ENCODE assay signal across 26 cellular contexts in genomic region chr2:38200583-38200982, GRCh38.
"Had no signal": no experiment of that assay in that cellular context is flagged by ENCODE, and none has a peak within 500 bp of the region (broad histone marks: within the 10 kb centered on the region; RNA-seq: fewer than 3 reads in every experiment).

No MANE protein-coding gene starts in this region.

- H3K4me3 Mint-ChIP-seq: activated T-cell treated with anti-CD3 and anti-CD28 coated beads, Interleukin-2, amount 50 U/mL, for 24 hours; activated T-helper 17 cell treated with anti-CD3 and anti-CD28 coated beads, Interleukin-2, amount 50 U/mL, for 72 hours; dendritic cell treated with granulocyte-macrophage colony-stimulating factor and Interleukin-4, amounts not matched to agents 40 ng/mL and 50 ng/mL, for 4 days; natural killer cell; stimulated activated naive CD8-positive, alpha-beta T cell treated with anti-CD3 and anti-CD28 coated beads, Interleukin-15, amount 100 ng/mL, for 72 hours; T-helper 1 cell treated with Interleukin-12 subunit alpha and Interleukin-12 subunit beta and Interleukin-4 antibody, amounts not matched to agents 30 μg/mL and 1 μg/mL, for 36 hours; WTC11 had no signal

- H3K27me3 ChIP-seq: ascending aorta, brain microvascular endothelial cell, gastroesophageal sphincter, heart left ventricle, pancreas had no signal

- H3K36me3 Mint-ChIP-seq: activated naive CD4-positive, alpha-beta T cell treated with anti-CD3 and anti-CD28 coated beads, Interleukin-2, amount 50 U/mL, for 72 hours; natural killer cell; WTC11 had no signal

- H3K4me3 ChIP-seq: ascending aorta, gastroesophageal sphincter, heart left ventricle, pancreas, psoas muscle, skin epidermis, thoracic aorta had no signal

- H3K36me3 ChIP-seq: ascending aorta, brain microvascular endothelial cell, gastroesophageal sphincter, heart left ventricle, neutrophil, pancreas, thoracic aorta had no signal

- H3K9me3 ChIP-seq: ascending aorta, gastroesophageal sphincter, heart left ventricle, neutrophil, pancreas, psoas muscle, thoracic aorta had no signal

- DNase-seq: activated CD8-positive, alpha-beta memory T cell treated with anti-CD3 and anti-CD28 coated beads, Interleukin-2, amount 50 U/mL, for 4 hours; activated T-cell treated with anti-CD3 and anti-CD28 coated beads, Interleukin-2, amount 50 U/mL, for 24 hours; brain microvascular endothelial cell; caudate nucleus; effector CD4-positive, alpha-beta T cell; heart left ventricle; islet precursor cell; left cardiac atrium; mesendoderm; natural killer cell; pancreas; psoas muscle; right cardiac atrium; stimulated activated CD4-positive, alpha-beta T cell treated with anti-CD3 and anti-CD28 coated beads, Interleukin-1b, Interleukin-23, amount 100 ng/mL, for 48 hours; stimulated activated naive CD8-positive, alpha-beta T cell treated with anti-CD3 and anti-CD28 coated beads, Interleukin-15, amount 100 ng/mL, for 72 hours; T1000 had no signal

- H3K27ac ChIP-seq: ascending aorta, brain microvascular endothelial cell, neutrophil, pancreas, psoas muscle, skin epidermis, thoracic aorta had no signal

- H3K4me1 Mint-ChIP-seq: activated T-helper 17 cell treated with anti-CD3 and anti-CD28 coated beads, Interleukin-2, amount 50 U/mL, for 72 hours; natural killer cell; stimulated activated naive CD8-positive, alpha-beta T cell treated with anti-CD3 and anti-CD28 coated beads, Interleukin-15, amount 100 ng/mL, for 72 hours had no signal

- H3K4me1 ChIP-seq: ascending aorta, heart left ventricle, pancreas, psoas muscle had no signal

- ATAC-seq: activated naive CD4-positive, alpha-beta T cell treated with anti-CD3 and anti-CD28 coated beads, Interleukin-2, amount 50 U/mL, for 72 hours; activated T-helper 17 cell treated with anti-CD3 and anti-CD28 coated beads, Interleukin-2, amount 50 U/mL, for 72 hours; gastroesophageal sphincter; heart left ventricle; left cardiac atrium; natural killer cell; pancreas; psoas muscle; right cardiac atrium; stimulated activated naive CD8-positive, alpha-beta T cell treated with anti-CD3 and anti-CD28 coated beads, Interleukin-15, amount 100 ng/mL, for 72 hours; WTC11 had no signal

- H3K9me3 Mint-ChIP-seq: activated naive CD4-positive, alpha-beta T cell treated with anti-CD3 and anti-CD28 coated beads, Interleukin-2, amount 50 U/mL, for 72 hours; activated T-cell treated with anti-CD3 and anti-CD28 coated beads, Interleukin-2, amount 50 U/mL, for 24 hours; activated T-helper 17 cell treated with anti-CD3 and anti-CD28 coated beads, Interleukin-2, amount 50 U/mL, for 72 hours; dendritic cell treated with granulocyte-macrophage colony-stimulating factor and Interleukin-4, amounts not matched to agents 40 ng/mL and 50 ng/mL, for 4 days; natural killer cell; stimulated activated naive CD8-positive, alpha-beta T cell treated with anti-CD3 and anti-CD28 coated beads, Interleukin-15, amount 100 ng/mL, for 72 hours; T-helper 1 cell treated with Interleukin-12 subunit alpha and Interleukin-12 subunit beta and Interleukin-4 antibody, amounts not matched to agents 30 μg/mL and 1 μg/mL, for 36 hours; WTC11 had no signal

- H3K27ac Mint-ChIP-seq: activated naive CD4-positive, alpha-beta T cell treated with anti-CD3 and anti-CD28 coated beads, Interleukin-2, amount 50 U/mL, for 72 hours; activated T-cell treated with anti-CD3 and anti-CD28 coated beads, Interleukin-2, amount 50 U/mL, for 24 hours; activated T-helper 17 cell treated with anti-CD3 and anti-CD28 coated beads, Interleukin-2, amount 50 U/mL, for 72 hours; dendritic cell treated with granulocyte-macrophage colony-stimulating factor and Interleukin-4, amounts not matched to agents 40 ng/mL and 50 ng/mL, for 4 days; natural killer cell; stimulated activated naive CD8-positive, alpha-beta T cell treated with anti-CD3 and anti-CD28 coated beads, Interleukin-15, amount 100 ng/mL, for 72 hours; T-helper 1 cell treated with Interleukin-12 subunit alpha and Interleukin-12 subunit beta and Interleukin-4 antibody, amounts not matched to agents 30 μg/mL and 1 μg/mL, for 36 hours; WTC11 had no signal

- FAIRE-seq: pancreas had no signal
